In the genomic region with DNA sequence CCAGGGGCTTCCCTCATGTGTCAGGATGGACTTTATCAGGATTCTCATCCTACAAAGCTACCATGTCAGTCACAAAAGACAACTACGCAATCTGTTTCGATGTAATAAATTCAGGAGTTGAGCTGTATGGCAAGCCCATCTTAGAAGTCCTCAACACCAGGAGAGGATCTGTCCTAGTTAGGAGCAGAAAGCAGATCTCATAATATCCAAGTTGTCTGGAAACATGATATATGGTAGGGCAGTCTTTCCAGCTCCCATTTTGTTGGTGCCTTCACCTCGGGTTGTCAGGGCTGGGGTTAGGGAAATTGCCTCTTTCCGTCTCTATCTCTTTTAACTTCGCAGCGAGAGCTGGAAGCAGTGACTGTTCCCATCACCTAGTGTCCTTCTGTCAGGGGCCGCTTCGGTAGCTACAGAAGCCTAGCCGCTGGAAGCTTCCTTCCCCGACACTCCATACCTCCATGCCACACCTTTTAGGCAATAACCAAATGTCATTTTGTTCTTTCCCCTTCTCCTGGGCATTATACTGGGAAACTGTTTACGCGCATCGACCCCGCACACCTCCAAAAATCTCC, we compare ENCODE assay signal across 8 cellular contexts. TPM values are rescaled to one million over a fixed set of nuclear protein-coding genes. Genes with fewer than 3 reads are reported as not detected.
A peak's percentile ranks its signal among the peaks of the same experiment; 100 is the strongest.
DNase-seq lines count a peak whose midpoint lies in the region; ATAC-seq and TF ChIP-seq lines count a peak whose summit lies in the region.

No MANE protein-coding gene starts in this region.

- no peak for TF ChIP-seq EP300 in SK-N-SH (IDR thresholded peaks at IDR 0.05; ENCODE audit: borderline replicate concordance in 1 of 2, low read depth in 1 of 2, low read length in 1 of 2)

- H3K4me3 ChIP-seq in SK-N-SH (ENCODE audit: low read depth in 2 of 2, low read length in 1 of 2) (peak overlapping the region; percentile 71 to 80), fibroblast of the aortic adventitia (ENCODE audit: low read depth, low read length) (peak overlapping the region; percentile 81), trophoblast cell (ENCODE audit: low read depth, low read length) (no peak overlapping the region)

- no peak overlapping the region for H2AK5ac ChIP-seq in trophoblast cell (ENCODE audit: low read length)

- H4K20me1 ChIP-seq in SK-N-SH (ENCODE audit: insufficient read depth), result peaks cover 56% of the 10 kb centered on the region

- H3K79me2 ChIP-seq in SK-N-SH (ENCODE audit: insufficient read depth), result peaks cover 57% of the 10 kb centered on the region
- peaks cover 3% of the 10 kb centered on the region for H3K79me2 ChIP-seq in trophoblast cell (ENCODE audit: control insufficient read depth, insufficient read depth, low read length, poor library complexity)

- no peak overlapping the region for H4K91ac ChIP-seq in trophoblast cell (ENCODE audit: low read depth, low read length)

- DNase-seq in NCI-H1092 (lab: John Stamatoyannopoulos, UW) (peak; percentile 35), NCI-H1092 treated with DMSO at 0.1 percent for 48 hours (lab: John Stamatoyannopoulos, UW) (no peak), SK-N-SH (peak; percentile 27), fibroblast of the aortic adventitia (ENCODE audit: low read depth) (no peak), trophoblast cell (no peak), DMS153 (lab: John Stamatoyannopoulos, UW) (no peak)

- no peak overlapping the region for H3K18ac ChIP-seq in trophoblast cell (ENCODE audit: low read length)

- no peaks in the 10 kb centered on the region for H3K9me2 ChIP-seq in SK-N-SH

- POLR2A ChIA-PET in SK-N-SH (lab: Yijun Ruan, JAX), result interaction anchor here (0.8 to 1.3 kb wide), 3 partner anchors 42 to 266 kb away, joined by 3 to 4 read pairs (median 3); a partner anchor contains a TSS

- no peak overlapping the region for H3K14ac ChIP-seq in trophoblast cell (ENCODE audit: low read length)

- H2BK12ac ChIP-seq in trophoblast cell (ENCODE audit: low read length), result no peak overlapping the region

- H3K23ac ChIP-seq in trophoblast cell (ENCODE audit: low read length), result no peak overlapping the region

- H3K79me1 ChIP-seq in trophoblast cell (ENCODE audit: low read length), result peaks cover 6% of the 10 kb centered on the region

- H3K27me3 ChIP-seq in SK-N-SH (ENCODE audit: insufficient read depth), result no peaks in the 10 kb centered on the region
- H3K27me3 ChIP-seq in trophoblast cell (ENCODE audit: insufficient read depth, low read length), result peaks cover 22% of the 10 kb centered on the region

- no peak for TF ChIP-seq RAD21 in SK-N-SH (IDR thresholded peaks at IDR 0.05; ENCODE audit: low read length)

- ATAC-seq in GM19324 (IDR thresholded peaks at IDR 0.05; ENCODE audit: low FRiP score, unreplicated experiment), result no peak
- no peak for ATAC-seq in HG03196 (IDR thresholded peaks at IDR 0.05; ENCODE audit: unreplicated experiment)

- 38% methylated on average over 14 of the region's 14 CpGs for WGBS in SK-N-SH (ENCODE audit: low lambda C conversion rate)
- no CpG with 5 or more reads among the region's 14 CpGs for WGBS in trophoblast cell (ENCODE audit: extremely low coverage, insufficient coverage, insufficient read length)

- H3K4ac ChIP-seq in trophoblast cell (ENCODE audit: low read depth, low read length), result no peak overlapping the region

- peak overlapping the region in 1 of 2 experiments; percentile 34; a peak in 1 of 4 replicates for H3K27ac ChIP-seq in SK-N-SH (ENCODE audit: low read depth in 2 of 2, low read length in 1 of 2)
- no peak overlapping the region for H3K27ac ChIP-seq in trophoblast cell (ENCODE audit: low read depth, low read length)

- H3K36me3 ChIP-seq in SK-N-SH (replicated peaks in 1 of 2; ENCODE audit: control insufficient read depth in 1 of 2, insufficient read depth in 2 of 2, low read length in 1 of 2), result peaks cover 3 to 9% of the 10 kb centered on the region in 2 experiments
- H3K36me3 ChIP-seq in trophoblast cell (ENCODE audit: control insufficient read depth in 1 of 2, insufficient read depth in 2 of 2, low read length in 2 of 2), result no peaks in the 10 kb centered on the region

- H4K8ac ChIP-seq in trophoblast cell (ENCODE audit: low read depth, low read length), result no peak overlapping the region

- H3K9ac ChIP-seq in SK-N-SH (peak overlapping the region; percentile 89), trophoblast cell (ENCODE audit: low read length) (no peak overlapping the region)

- H3K4me1 ChIP-seq in SK-N-SH (ENCODE audit: control insufficient read depth in 1 of 2, insufficient read depth in 2 of 2, low read depth in 1 of 2, low read length in 1 of 2) (peaks cover 16 to 19% of the 10 kb centered on the region in 2 experiments; a peak in 2 of 4 replicates), trophoblast cell (ENCODE audit: control insufficient read depth in 1 of 2, insufficient read depth in 2 of 2, low read length in 2 of 2) (peaks cover 4 to 7% of the 10 kb centered on the region in 2 experiments)

- H2AFZ ChIP-seq in SK-N-SH (ENCODE audit: low read depth) (no peak overlapping the region), trophoblast cell (ENCODE audit: insufficient read depth, low read length, poor library complexity) (no peak overlapping the region)

- H3K4me2 ChIP-seq in SK-N-SH (peak overlapping the region; percentile 90), trophoblast cell (ENCODE audit: low read length) (peak overlapping the region; percentile 93)

- H4K12ac ChIP-seq in trophoblast cell (ENCODE audit: low read depth, low read length), result no peak overlapping the region

- H3K9me3 ChIP-seq in SK-N-SH (no peaks in the 10 kb centered on the region), trophoblast cell (ENCODE audit: insufficient read depth, low read depth, low read length) (no peaks in the 10 kb centered on the region)

- no peak overlapping the region for H2BK120ac ChIP-seq in trophoblast cell (ENCODE audit: insufficient read depth, low read length, poor library complexity)

- H2BK5ac ChIP-seq in trophoblast cell (ENCODE audit: low read depth, low read length, poor library complexity), result no peak overlapping the region

- H3F3A ChIP-seq in SK-N-SH (replicated peaks; ENCODE audit: insufficient read depth), result no peaks in the 10 kb centered on the region

- CTCF ChIA-PET in SK-N-SH (lab: Yijun Ruan, JAX), result interaction anchor here (0.7 to 2.3 kb wide), 6 partner anchors 21 to 56 kb away, joined by 3 to 9 read pairs (median 4); no protein-coding TSS in a partner anchor

- no peak for TF ChIP-seq CTCF in SK-N-SH (IDR thresholded peaks at IDR 0.05)
- TF ChIP-seq CTCF in fibroblast of the aortic adventitia (IDR thresholded peaks at IDR 0.05; ENCODE audit: insufficient read depth, low read length), result no peak

TF ChIP-seq in SK-N-SH, 30 proteins besides CTCF, POLR2A, EP300 and RAD21 (continues in another document):
- TF ChIP-seq MXI1 (IDR thresholded peaks at IDR 0.05; ENCODE audit: low read depth, low read length) (no peak), CHD2 (IDR thresholded peaks at IDR 0.05; ENCODE audit: low read length, partially characterized antibody) (no peak), JUND (IDR thresholded peaks at IDR 0.05) (no peak), TEAD4 (IDR thresholded peaks at IDR 0.05; ENCODE audit: borderline replicate concordance, insufficient read depth) (no peak), MEF2A (IDR thresholded peaks at IDR 0.05; ENCODE audit: borderline replicate concordance, low read depth) (no peak), SMC3 (IDR thresholded peaks at IDR 0.05; ENCODE audit: low read depth, low read length) (no peak), NFIC (IDR thresholded peaks at IDR 0.05; ENCODE audit: borderline replicate concordance) (no peak), TAF1 (IDR thresholded peaks at IDR 0.05; ENCODE audit: borderline replicate concordance, low read depth, low read length) (no peak)
- TF ChIP-seq, protein P1, sequence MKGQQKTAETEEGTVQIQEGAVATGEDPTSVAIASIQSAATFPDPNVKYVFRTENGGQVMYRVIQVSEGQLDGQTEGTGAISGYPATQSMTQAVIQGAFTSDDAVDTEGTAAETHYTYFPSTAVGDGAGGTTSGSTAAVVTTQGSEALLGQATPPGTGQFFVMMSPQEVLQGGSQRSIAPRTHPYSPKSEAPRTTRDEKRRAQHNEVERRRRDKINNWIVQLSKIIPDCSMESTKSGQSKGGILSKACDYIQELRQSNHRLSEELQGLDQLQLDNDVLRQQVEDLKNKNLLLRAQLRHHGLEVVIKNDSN (IDR thresholded peaks at IDR 0.05; ENCODE audit: borderline replicate concordance, low read depth), result no peak
- TF ChIP-seq, protein P2, sequence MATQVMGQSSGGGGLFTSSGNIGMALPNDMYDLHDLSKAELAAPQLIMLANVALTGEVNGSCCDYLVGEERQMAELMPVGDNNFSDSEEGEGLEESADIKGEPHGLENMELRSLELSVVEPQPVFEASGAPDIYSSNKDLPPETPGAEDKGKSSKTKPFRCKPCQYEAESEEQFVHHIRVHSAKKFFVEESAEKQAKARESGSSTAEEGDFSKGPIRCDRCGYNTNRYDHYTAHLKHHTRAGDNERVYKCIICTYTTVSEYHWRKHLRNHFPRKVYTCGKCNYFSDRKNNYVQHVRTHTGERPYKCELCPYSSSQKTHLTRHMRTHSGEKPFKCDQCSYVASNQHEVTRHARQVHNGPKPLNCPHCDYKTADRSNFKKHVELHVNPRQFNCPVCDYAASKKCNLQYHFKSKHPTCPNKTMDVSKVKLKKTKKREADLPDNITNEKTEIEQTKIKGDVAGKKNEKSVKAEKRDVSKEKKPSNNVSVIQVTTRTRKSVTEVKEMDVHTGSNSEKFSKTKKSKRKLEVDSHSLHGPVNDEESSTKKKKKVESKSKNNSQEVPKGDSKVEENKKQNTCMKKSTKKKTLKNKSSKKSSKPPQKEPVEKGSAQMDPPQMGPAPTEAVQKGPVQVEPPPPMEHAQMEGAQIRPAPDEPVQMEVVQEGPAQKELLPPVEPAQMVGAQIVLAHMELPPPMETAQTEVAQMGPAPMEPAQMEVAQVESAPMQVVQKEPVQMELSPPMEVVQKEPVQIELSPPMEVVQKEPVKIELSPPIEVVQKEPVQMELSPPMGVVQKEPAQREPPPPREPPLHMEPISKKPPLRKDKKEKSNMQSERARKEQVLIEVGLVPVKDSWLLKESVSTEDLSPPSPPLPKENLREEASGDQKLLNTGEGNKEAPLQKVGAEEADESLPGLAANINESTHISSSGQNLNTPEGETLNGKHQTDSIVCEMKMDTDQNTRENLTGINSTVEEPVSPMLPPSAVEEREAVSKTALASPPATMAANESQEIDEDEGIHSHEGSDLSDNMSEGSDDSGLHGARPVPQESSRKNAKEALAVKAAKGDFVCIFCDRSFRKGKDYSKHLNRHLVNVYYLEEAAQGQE (IDR thresholded peaks at IDR 0.05; ENCODE audit: low read depth, low read length), result no peak

RNA-seq across cellular contexts. Expression of a gene that starts 1.4 kb away (rescaled TPM):
- polyA plus RNA-seq in SK-N-SH (2012; rRNA removed), result 10.0 and 11.8 TPM in 2 replicates
- 13.9 and 15.0 TPM in 2 replicates for polyA plus RNA-seq in SK-N-SH (2012; cell fraction: cytosol; rRNA removed)
- polyA plus RNA-seq in SK-N-SH (2012; cell fraction: nucleus; rRNA removed), result 7.3 and 12.6 TPM in 2 replicates
- total RNA-seq in fibroblast of the aortic adventitia (ENCODE audit: low replicate concordance), result 33.4 and 62.8 TPM in 2 replicates
- 9.6 TPM in 2 replicates for polyA plus RNA-seq in trophoblast cell (2013)

RNA-seq across cellular contexts. Expression of a gene that starts 42.3 kb away (rescaled TPM):
- not detected in 2 replicates for polyA plus RNA-seq in SK-N-SH (2012; rRNA removed)
- polyA plus RNA-seq in SK-N-SH (2012; cell fraction: cytosol; rRNA removed), result not detected in 2 replicates
- polyA plus RNA-seq in SK-N-SH (2012; cell fraction: nucleus; rRNA removed), result not detected in 2 replicates
- total RNA-seq in fibroblast of the aortic adventitia (ENCODE audit: low replicate concordance), result not detected in 2 replicates
- polyA plus RNA-seq in trophoblast cell (2013), result not detected in 2 replicates

Comparison
In these comparisons a context has a peak if more than half of its experiments do, and no peak if none do; other contexts are left out.
1. DNase-seq: peak in NCI-H1092 (single experiment) and SK-N-SH (single experiment); none in NCI-H1092 treated with DMSO at 0.1 percent for 48 hours (single experiment), fibroblast of the aortic adventitia (single experiment), trophoblast cell (0 of 2) and DMS153 (single experiment).